Comparison of ENCODE assay signal across 1 cellular context in genomic region chr7:127845497-127846214, GRCh38.
TF ChIP-seq lines count a peak whose summit lies in the region.

No MANE protein-coding gene starts in this region.

TF ChIP-seq in SK-N-SH treated with all-trans-retinoic acid at 6 μM for 48 hours, 23 proteins besides CTCF, POLR2A, EP300 and RAD21 (continued from another document):
- TF ChIP-seq TSHZ2 (CRISPR knock-in tag; IDR thresholded peaks at IDR 0.05), result no peak
- no peak for TF ChIP-seq PPARA (CRISPR knock-in tag; IDR thresholded peaks at IDR 0.05; ENCODE audit: borderline replicate concordance)
- TF ChIP-seq POU6F1 (CRISPR knock-in tag; IDR thresholded peaks at IDR 0.05; ENCODE audit: borderline replicate concordance, low read depth), result no peak
- no peak for TF ChIP-seq TCF4 (CRISPR knock-in tag; IDR thresholded peaks at IDR 0.05; ENCODE audit: borderline replicate concordance)
- TF ChIP-seq CSDC2 (CRISPR knock-in tag; IDR thresholded peaks at IDR 0.05), result no peak
- no peak for TF ChIP-seq ESRRG (CRISPR knock-in tag; IDR thresholded peaks at IDR 0.05)
TF ChIP-seq in SK-N-SH treated with all-trans-retinoic acid at 6 μM for 48 hours: peak in this region for 0.
